17 cellular contexts compared by ENCODE assay signal in genomic region chr7:101874028-101874427, GRCh38. TPM values are rescaled to one million over a fixed set of nuclear protein-coding genes. Genes with fewer than 3 reads are reported as not detected.
DNase-seq lines count a peak whose midpoint lies in the region; ATAC-seq and TF ChIP-seq lines count a peak whose summit lies in the region.
"Had no signal": no experiment of that assay in that cellular context is flagged by ENCODE, and none has a peak within 500 bp of the region (broad histone marks: within the 10 kb centered on the region; RNA-seq: fewer than 3 reads in every experiment).

No MANE protein-coding gene starts in this region.

- 40% methylated on average over 5 of the region's 5 CpGs for WGBS in SK-N-SH (ENCODE audit: low lambda C conversion rate)
- 51 to 58% methylated on average over 5 of the region's 5 CpGs for WGBS in tibial nerve, 2 donors

- H3K27ac ChIP-seq in DOHH2 (ENCODE audit: low read depth, low read length) (no peak overlapping the region), SK-N-SH (ENCODE audit: low read depth in 2 of 2, low read length in 1 of 2) (peak overlapping the region; percentile 13 to 56; a peak in 3 of 4 replicates), rectal smooth muscle tissue (ENCODE audit: low read depth, low read length) (peak overlapping the region; percentile 59), tibial nerve (no peak overlapping the region)
- H3K27ac ChIP-seq: lower lobe of right lung, neutrophil had no signal

- TF ChIP-seq POLR2A in tibial nerve (IDR thresholded peaks at IDR 0.05): no peak
- TF ChIP-seq POLR2A in GM18505 (IDR thresholded peaks at IDR 0.05; ENCODE audit: borderline replicate concordance, extremely low read depth, insufficient read depth, insufficient read length): no peak

- H3K9me2 ChIP-seq in DOHH2 (replicated peaks; ENCODE audit: control insufficient read depth, low read length): no peaks in the 10 kb centered on the region
- no peaks in the 10 kb centered on the region for H3K9me2 ChIP-seq in SK-N-SH

- H3K9me3 ChIP-seq in DOHH2 (ENCODE audit: control insufficient read depth, insufficient read depth, low read length) (no peaks in the 10 kb centered on the region), SK-N-SH (no peaks in the 10 kb centered on the region), tibial nerve (no peaks in the 10 kb centered on the region)
- H3K9me3 ChIP-seq: esophagus muscularis mucosa, lower lobe of right lung, neutrophil, stomach had no signal

- H3K4me3 ChIP-seq in DOHH2 (ENCODE audit: low read length) (no peak overlapping the region), SK-N-SH (ENCODE audit: low read depth in 2 of 2, low read length in 1 of 2) (no peak overlapping the region), rectal smooth muscle tissue (ENCODE audit: low read length) (no peak overlapping the region), tibial nerve (no peak overlapping the region)
- H3K4me3 ChIP-seq: esophagus muscularis mucosa, lower lobe of right lung, stomach had no signal

- POLR2A ChIA-PET in SK-N-SH (lab: Yijun Ruan, JAX): no interaction called here

- H3F3A ChIP-seq in DOHH2 (ENCODE audit: control insufficient read depth, insufficient read depth): peaks cover 7% of the 10 kb centered on the region; the same call in 1 of the 2 replicates
- H3F3A ChIP-seq in SK-N-SH (replicated peaks; ENCODE audit: insufficient read depth): peaks cover 16% of the 10 kb centered on the region

- DNase-seq in SK-N-SH (no peak), fibroblast of peridontal ligament (ENCODE audit: extremely low read depth) (peak; percentile 25), tibial nerve (ENCODE audit: low spot score in 2 of 2) (no peak), inferior parietal cortex (ENCODE audit: extremely low spot score) (no peak), NCI-H1092 treated with DMSO at 0.1 percent for 48 hours (lab: John Stamatoyannopoulos, UW) (no peak)
- DNase-seq: activated CD4-positive, alpha-beta T cell treated with anti-CD3 and anti-CD28 coated beads for 48 hours; activated T-cell treated with anti-CD3 and anti-CD28 coated beads, Interleukin-2, amount 50 U/mL, for 4 hours; AML-193; cortex of kidney; lower lobe of right lung; NCI-H2171; stomach had no signal

- H4K20me1 ChIP-seq in DOHH2 (ENCODE audit: control insufficient read depth, insufficient read depth, low read depth, low read length) (peaks cover 7% of the 10 kb centered on the region; the same call in 1 of the 2 replicates), SK-N-SH (ENCODE audit: insufficient read depth) (peaks cover 28% of the 10 kb centered on the region; the same call in 1 of the 2 replicates)

- TF ChIP-seq RAD21 in SK-N-SH (IDR thresholded peaks at IDR 0.05; ENCODE audit: low read length): no peak

- ATAC-seq in GM18505 (IDR thresholded peaks at IDR 0.05; ENCODE audit: unreplicated experiment): no peak
- ATAC-seq: activated T-cell treated with anti-CD3 and anti-CD28 coated beads, Interleukin-2, amount 50 U/mL, for 4 hours; lower lobe of right lung had no signal

- TF ChIP-seq EP300 in SK-N-SH (IDR thresholded peaks at IDR 0.05; ENCODE audit: borderline replicate concordance in 1 of 2, low read depth in 1 of 2, low read length in 1 of 2): 0 out of 4 replicates have a peak, but pooled peaks of 1 of the 2 experiments have one; percentile 27
- no peak for TF ChIP-seq EP300 in tibial nerve (IDR thresholded peaks at IDR 0.05)

- H3K79me2 ChIP-seq in DOHH2 (ENCODE audit: control insufficient read depth, low read length): peaks cover 100% of the 10 kb centered on the region
- H3K79me2 ChIP-seq in SK-N-SH (ENCODE audit: insufficient read depth): peaks cover 98% of the 10 kb centered on the region

- H3K4me2 ChIP-seq in DOHH2 (ENCODE audit: low read length): peak overlapping the region; percentile 46
- peak overlapping the region; percentile 57 for H3K4me2 ChIP-seq in SK-N-SH

- peak overlapping the region; percentile 4; the same call in 1 of the 2 replicates for H3K9ac ChIP-seq in SK-N-SH
- H3K9ac ChIP-seq in rectal smooth muscle tissue (ENCODE audit: low read length): no peak overlapping the region

- TF ChIP-seq CTCF in DOHH2 (IDR thresholded peaks at IDR 0.05; ENCODE audit: low read depth, low read length, poor library complexity, severe bottlenecking): no peak
- TF ChIP-seq CTCF in SK-N-SH (IDR thresholded peaks at IDR 0.05): no peak
- TF ChIP-seq CTCF in tibial nerve (IDR thresholded peaks at IDR 0.05): no peak

- H3K27me3 ChIP-seq in DOHH2 (ENCODE audit: control insufficient read depth, low read length): no peaks in the 10 kb centered on the region
- no peaks in the 10 kb centered on the region for H3K27me3 ChIP-seq in SK-N-SH (ENCODE audit: insufficient read depth)
- no peaks in the 10 kb centered on the region for H3K27me3 ChIP-seq in rectal smooth muscle tissue (ENCODE audit: control insufficient read depth, insufficient read depth, low read length)
- H3K27me3 ChIP-seq in tibial nerve: no peaks in the 10 kb centered on the region
- H3K27me3 ChIP-seq: esophagus muscularis mucosa, neutrophil, stomach had no signal

- H3K4me1 ChIP-seq in DOHH2 (ENCODE audit: control insufficient read depth, low read length): peaks cover 98% of the 10 kb centered on the region
- H3K4me1 ChIP-seq in SK-N-SH (ENCODE audit: control insufficient read depth in 1 of 2, insufficient read depth in 2 of 2, low read depth in 1 of 2, low read length in 1 of 2): peaks cover 16 to 31% of the 10 kb centered on the region in 2 experiments; a peak in 3 of 4 replicates
- peaks cover 18% of the 10 kb centered on the region for H3K4me1 ChIP-seq in rectal smooth muscle tissue (ENCODE audit: control insufficient read depth, insufficient read depth, low read length)
- H3K4me1 ChIP-seq in tibial nerve: peaks cover 0 to 38% (median 0%) of the 10 kb centered on the region in 4 donors

- CTCF ChIA-PET in SK-N-SH (lab: Yijun Ruan, JAX): no interaction called here

- H2AFZ ChIP-seq in SK-N-SH (ENCODE audit: low read depth): peak overlapping the region; percentile 4; the same call in 1 of the 2 replicates

- peaks cover 36% of the 10 kb centered on the region for H3K36me3 ChIP-seq in DOHH2 (ENCODE audit: control insufficient read depth, low read length)
- H3K36me3 ChIP-seq in SK-N-SH (replicated peaks in 1 of 2; ENCODE audit: control insufficient read depth in 1 of 2, insufficient read depth in 2 of 2, low read length in 1 of 2): no peaks in the 10 kb centered on the region
- H3K36me3 ChIP-seq in rectal smooth muscle tissue (ENCODE audit: control insufficient read depth, insufficient read depth, low read length): no peaks in the 10 kb centered on the region
- H3K36me3 ChIP-seq in tibial nerve: no peaks in the 10 kb centered on the region
- H3K36me3 ChIP-seq: esophagus muscularis mucosa, lower lobe of right lung, stomach had no signal

TF ChIP-seq in SK-N-SH, 30 proteins besides CTCF, POLR2A, EP300 and RAD21:
- TF ChIP-seq MAX (IDR thresholded peaks at IDR 0.05; ENCODE audit: low read depth): no peak
- no peak for TF ChIP-seq TCF12 (IDR thresholded peaks at IDR 0.05)
- no peak for TF ChIP-seq ZBTB33 (IDR thresholded peaks at IDR 0.05; ENCODE audit: borderline replicate concordance, low read depth)
- TF ChIP-seq RCOR1 (IDR thresholded peaks at IDR 0.05; ENCODE audit: low read length): no peak
- TF ChIP-seq PBX3 (IDR thresholded peaks at IDR 0.05): peak; percentile 36; the same call in 1 of the 2 replicates
- TF ChIP-seq NFIC (IDR thresholded peaks at IDR 0.05; ENCODE audit: borderline replicate concordance): peak; percentile 14; the same call in 1 of the 2 replicates

RNA-seq across cellular contexts. Expression of gene CUX1, which starts 56.6 kb away (rescaled TPM):
- polyA plus RNA-seq in SK-N-SH (2012; rRNA removed): 47.0 and 68.6 TPM in 2 replicates
- 46.5 and 58.2 TPM in 2 replicates for polyA plus RNA-seq in SK-N-SH (2012; cell fraction: cytosol; rRNA removed)
- polyA plus RNA-seq in SK-N-SH (2012; cell fraction: nucleus; rRNA removed): 38.6 and 51.0 TPM in 2 replicates
- total RNA-seq in tibial nerve: 100 to 1,000 TPM in 1 of 4 donors, 10 to 100 TPM in 3; 74.5 to 104 (median 84.3) TPM

Comparison
In these comparisons a context has a peak if more than half of its experiments do, and no peak if none do; other contexts are left out.
1. H3K27ac ChIP-seq: peak in SK-N-SH (2 of 2) and rectal smooth muscle tissue (single experiment); none in DOHH2 (single experiment) and tibial nerve (0 of 4).